Comparison of ENCODE assay signal across 8 cellular contexts in the genomic region with DNA sequence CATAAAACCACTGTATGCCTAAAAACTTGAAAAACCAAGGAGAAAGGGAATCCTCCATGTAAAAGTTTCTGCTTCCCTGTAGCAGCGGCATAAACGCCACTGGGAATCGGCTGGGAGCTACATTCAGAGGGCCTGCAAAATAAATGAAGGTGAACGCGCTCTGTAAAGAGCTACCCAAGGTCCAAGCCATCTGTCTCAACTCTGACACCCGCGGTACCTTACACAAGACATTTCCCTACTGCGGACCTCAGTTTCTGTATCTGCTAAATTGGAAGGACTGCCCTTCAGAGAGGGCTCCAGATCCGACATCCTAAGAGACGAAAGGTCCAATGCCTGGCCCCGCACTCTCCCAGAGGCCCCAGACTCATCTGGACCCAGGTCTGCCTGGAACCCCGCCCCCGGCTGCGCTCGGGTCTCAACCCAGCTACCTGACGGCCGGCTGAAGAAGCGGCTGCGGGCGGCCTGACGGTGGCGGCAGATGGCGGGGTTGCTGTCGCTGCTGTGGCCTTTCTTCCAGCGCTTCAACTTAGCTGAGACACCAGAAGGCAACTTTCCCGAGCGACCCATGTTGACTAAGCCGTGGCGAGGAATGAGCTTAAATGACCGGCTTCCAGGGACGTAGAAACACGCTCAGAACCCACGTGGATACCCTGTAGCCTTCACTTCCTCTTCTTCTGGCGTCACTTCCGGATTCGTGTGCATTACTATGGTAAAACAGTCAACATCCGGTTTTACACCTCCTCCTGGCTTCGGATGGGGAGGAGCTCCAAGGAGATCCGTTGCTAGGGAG. TPM values are rescaled to one million over a fixed set of nuclear protein-coding genes. Genes with fewer than 3 reads are reported as not detected.
DNase-seq lines count a peak whose midpoint lies in the region; ATAC-seq lines count a peak whose summit lies in the region.

Gene RRP12 (minus strand): TSS at position 676 of the 790 bp plus-strand sequence. CDS start 109 bp downstream, at position 567.

- no peak within 1 kb of the TSS for H2BK5ac ChIP-seq in mesendoderm (ENCODE audit: low read length)

- no CpG with 5 or more reads among the region's 39 CpGs for WGBS in mesendoderm (ENCODE audit: extremely low coverage, insufficient coverage, low lambda C conversion rate)

- no peak within 1 kb of the TSS for H2BK120ac ChIP-seq in mesendoderm (ENCODE audit: low read depth, low read length)

- peaks cover 10% of the 10 kb centered on the region for H3K79me2 ChIP-seq in mesendoderm (ENCODE audit: control insufficient read depth, insufficient read depth, low read length)

- no peak within 1 kb of the TSS for H2AK5ac ChIP-seq in mesendoderm (ENCODE audit: low read length)

- H3K4me2 ChIP-seq in mesendoderm (ENCODE audit: low read length): peak within 1 kb of the TSS; percentile 93

- H3K36me3 ChIP-seq in mesendoderm (ENCODE audit: control insufficient read depth, insufficient read depth, low read length): peaks cover 3% of the 10 kb centered on the region

- H3K4me1 ChIP-seq in mesendoderm (ENCODE audit: control insufficient read depth, low read depth, low read length): no peaks in the 10 kb centered on the region

- no peak within 1 kb of the TSS for H2BK15ac ChIP-seq in mesendoderm (replicated peaks; ENCODE audit: low read depth)

- H3K27me3 ChIP-seq in mesendoderm (ENCODE audit: insufficient read depth, low read length, poor library complexity): no peaks in the 10 kb centered on the region

- in situ Hi-C loops in endometrial microvascular endothelial cells (cut with HindIII; ENCODE audit: inconsistent ontology term, low pct_unique_long_range_greater_than_20kb, low sequenced_read_pairs): no loop called here

- no peak within 1 kb of the TSS for H3K23ac ChIP-seq in mesendoderm (ENCODE audit: low read length)

- no peak within 1 kb of the TSS for H3K4ac ChIP-seq in mesendoderm (ENCODE audit: low read depth, low read length)

- peak within 1 kb of the TSS; percentile 98 for H3K4me3 ChIP-seq in mesendoderm (ENCODE audit: low read length)

- no peak within 1 kb of the TSS for H4K5ac ChIP-seq in mesendoderm (ENCODE audit: low read length)

- peak within 1 kb of the TSS; percentile 70 for H3K9ac ChIP-seq in mesendoderm (ENCODE audit: low read length)

- ATAC-seq in GM21390 (IDR thresholded peaks at IDR 0.05; ENCODE audit: unreplicated experiment): peak; percentile 99

- DNase-seq in DMS 273 (lab: John Stamatoyannopoulos, UW; ENCODE audit: unreplicated experiment): peak; percentile 98
- peak in 75 of 76 experiments; percentile 26 to 95 (median 83) for DNase-seq in HUDEP-2 (lab: John Stamatoyannopoulos, UW; ENCODE audit: unreplicated experiment in 76 of 76)
- DNase-seq in NOMO-1 treated with dmso at 0.1 percent for 144 hours (lab: John Stamatoyannopoulos, UW; ENCODE audit: unreplicated experiment): peak; percentile 96
- peak in 2 of 3 experiments; percentile 60 to 67 for DNase-seq in activated CD8-positive, alpha-beta memory T cell treated with anti-CD3 and anti-CD28 coated beads for 48 hours (ENCODE audit: low read depth in 2 of 3, low spot score in 2 of 3)
- DNase-seq in mesendoderm: peak; percentile 100
- peak; percentile 70 to 71 for DNase-seq in stimulated activated CD8-positive, alpha-beta memory T cell treated with anti-CD3 and anti-CD28 coated beads, Interleukin-15, amount 100 ng/mL, for 48 hours (ENCODE audit: low read depth in 2 of 2)

- H4K8ac ChIP-seq in mesendoderm (ENCODE audit: low read depth, low read length): no peak within 1 kb of the TSS

- H3K18ac ChIP-seq in mesendoderm (ENCODE audit: low read length): no peak within 1 kb of the TSS

- H3K79me1 ChIP-seq in mesendoderm (ENCODE audit: low read length): no peaks in the 10 kb centered on the region

- H3K27ac ChIP-seq in mesendoderm (ENCODE audit: low read depth, low read length): no peak within 1 kb of the TSS

- H3K56ac ChIP-seq in mesendoderm (ENCODE audit: low read length): peak within 1 kb of the TSS; percentile 86

RNA-seq across cellular contexts. Expression of gene RRP12, which starts in this region (rescaled TPM):
- 27.9 TPM for total RNA-seq in endometrial microvascular endothelial cells (ENCODE audit: inconsistent ontology term)
- polyA plus RNA-seq in mesendoderm (2013, experiment 1 of 2): 27.8 TPM
- 28.0 TPM for polyA plus RNA-seq in mesendoderm (2013, experiment 2 of 2)
